8 cellular contexts compared by ENCODE assay signal in the genomic region with DNA sequence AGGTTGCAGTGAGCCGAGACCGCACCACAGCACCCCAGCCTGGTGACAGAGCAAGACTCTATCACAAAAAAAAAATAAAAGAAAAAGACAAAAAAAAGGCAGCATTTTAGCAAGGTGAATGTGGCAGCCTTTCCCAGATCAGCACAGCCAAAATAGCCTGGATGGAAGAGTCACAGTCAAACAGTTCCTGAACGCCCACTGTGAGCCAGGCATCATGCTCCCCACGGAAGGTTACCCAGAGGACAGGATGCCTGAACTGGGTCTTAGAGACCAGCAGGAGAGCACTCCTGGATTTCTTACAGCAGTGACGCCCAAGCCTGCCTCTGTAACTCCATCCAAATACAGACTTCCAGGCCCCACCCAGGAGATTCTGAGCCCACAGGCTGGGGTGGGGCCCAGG.
"Had no signal": no experiment of that assay in that cellular context is flagged by ENCODE, and none has a peak within 500 bp of the region (broad histone marks: within the 10 kb centered on the region; RNA-seq: fewer than 3 reads in every experiment).

No MANE protein-coding gene starts in this region.

- H2AFZ ChIP-seq: GM23338 had no signal

- H3K27me3 Mint-ChIP-seq: IgD-negative memory B cell had no signal

- H3K4me3 Mint-ChIP-seq: GM23338, H9, HFFc6 had no signal

- H3K4me2 ChIP-seq: GM23338 had no signal

- H3K27ac Mint-ChIP-seq: GM23338, H9, HFFc6, IgD-negative memory B cell had no signal

- H3K4me3 ChIP-seq: GM23338 had no signal

- ATAC-seq: GM23338, HepG2 had no signal

- H3K9me3 Mint-ChIP-seq: GM23338, H9, HFFc6, IgD-negative memory B cell had no signal

- DNase-seq: H9, HCEC 1CT, HFFc6 had no signal

- FAIRE-seq: H1, H54, HepG2 had no signal
